ENCODE assay signal across 9 cellular contexts in the genomic region with DNA sequence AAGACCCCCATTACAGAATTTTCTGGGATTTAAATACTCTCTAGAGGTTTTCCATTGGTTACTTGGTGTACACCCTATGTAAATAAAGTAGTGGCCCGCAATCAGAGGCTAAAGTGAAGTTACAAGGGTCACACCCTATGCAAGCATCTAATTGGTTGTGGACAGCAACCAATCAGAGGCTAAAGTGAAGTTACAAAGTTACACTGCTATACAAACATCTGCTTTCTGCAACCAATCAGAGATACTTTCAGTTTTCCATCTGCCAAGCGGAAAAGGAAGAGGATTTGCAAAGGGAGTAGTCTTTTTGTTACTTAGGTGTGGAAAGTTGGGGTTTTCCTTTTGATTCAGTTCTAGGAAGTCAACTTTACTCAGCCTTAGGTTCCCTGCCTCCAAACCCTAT. TPM values are rescaled to one million over a fixed set of nuclear protein-coding genes. Genes with fewer than 3 reads are reported as not detected.
DNase-seq lines count a peak whose midpoint lies in the region; ATAC-seq and TF ChIP-seq lines count a peak whose summit lies in the region.
"Had no signal": no experiment of that assay in that cellular context is flagged by ENCODE, and none has a peak within 500 bp of the region (broad histone marks: within the 10 kb centered on the region; RNA-seq: fewer than 3 reads in every experiment).

No MANE protein-coding gene starts in this region.

- dilution Hi-C loops in mammary epithelial cell (cut with HindIII; ENCODE audit: low sequenced_read_pairs) = no loop called here

- peaks cover 31% of the 10 kb centered on the region for H3K79me2 ChIP-seq in mammary epithelial cell (ENCODE audit: insufficient read depth, low read length)

- no peaks in the 10 kb centered on the region for H3K36me3 ChIP-seq in mammary epithelial cell (ENCODE audit: insufficient read depth, low read length)
- H3K36me3 ChIP-seq in brain microvascular endothelial cell (replicated peaks) = no peaks in the 10 kb centered on the region

- no TSS peak for BruUV-seq in mammary epithelial cell (replicated peaks; lab: Mats Ljungman, UMichigan)

- ATAC-seq in memory B cell (ENCODE audit: low read depth) (peak; percentile 9), HG03108 (IDR thresholded peaks at IDR 0.05; ENCODE audit: unreplicated experiment) (no peak)

- peak overlapping the region; percentile 66 for H3K4me3 Mint-ChIP-seq in memory B cell

- H2AFZ ChIP-seq in mammary epithelial cell (ENCODE audit: low read depth, low read length) = peak overlapping the region; percentile 33

- peaks cover 10% of the 10 kb centered on the region for H3K4me1 Mint-ChIP-seq in memory B cell

- WGBS in mammary epithelial cell (ENCODE audit: low coverage, missing lambda C conversion rate) = 83% methylated on average over 2 of the region's 2 CpGs

- H3K9me3 ChIP-seq in mammary epithelial cell (replicated peaks; ENCODE audit: insufficient read depth, low read length) = no peaks in the 10 kb centered on the region
- H3K9me3 ChIP-seq: SJSA1 had no signal

- H3K36me3 Mint-ChIP-seq in memory B cell = peaks cover 2% of the 10 kb centered on the region

- no peaks in the 10 kb centered on the region for H3K9me3 Mint-ChIP-seq in memory B cell

- H3K27ac ChIP-seq in mammary epithelial cell (ENCODE audit: insufficient read depth, low read depth, low read length) (no peak overlapping the region), brain microvascular endothelial cell (no peak overlapping the region)
- H3K27ac ChIP-seq: SJSA1 had no signal

- H3K27me3 ChIP-seq in mammary epithelial cell (ENCODE audit: insufficient read depth, low read length) = no peaks in the 10 kb centered on the region
- no peaks in the 10 kb centered on the region for H3K27me3 ChIP-seq in brain microvascular endothelial cell (replicated peaks)
- H3K27me3 ChIP-seq: SJSA1 had no signal

- no peaks in the 10 kb centered on the region for H3K27me3 Mint-ChIP-seq in memory B cell

- H3K4me3 ChIP-seq in mammary epithelial cell (replicated peaks in 1 of 3; ENCODE audit: insufficient read depth in 1 of 3, low read depth in 2 of 3, low read length in 3 of 3) (no peak overlapping the region), brain microvascular endothelial cell (ENCODE audit: low read depth, low read length) (no peak overlapping the region)
- H3K4me3 ChIP-seq: SJSA1 had no signal

- H3K9ac ChIP-seq in mammary epithelial cell (ENCODE audit: insufficient read depth, low read length) = no peak overlapping the region

- intact Hi-C loops in mammary epithelial cell (cut with micrococcal nuclease) = loop anchor here (10.0 kb wide), 1 partner anchor 107 kb away; a partner anchor contains a TSS

- H3K4me1 ChIP-seq in mammary epithelial cell (ENCODE audit: insufficient read depth, low read length) = no peaks in the 10 kb centered on the region

- CTCF ChIA-PET in mammary epithelial cell (lab: Charles Lee; ENCODE audit: low non-redundant PET) = no interaction called here

- H4K20me1 ChIP-seq in mammary epithelial cell (ENCODE audit: insufficient read depth, low read length) = no peaks in the 10 kb centered on the region

- TF ChIP-seq CTCF in mammary epithelial cell (conservative IDR thresholded peaks at IDR 0.05 in 1 of 2, IDR thresholded peaks at IDR 0.05 in 1 of 2; ENCODE audit: extremely low read depth in 1 of 2, insufficient read depth in 1 of 2, low read depth in 1 of 2, low read length in 2 of 2) (no peak), brain microvascular endothelial cell (IDR thresholded peaks at IDR 0.05; ENCODE audit: low read depth, low read length, missing control alignments) (no peak)

- in situ Hi-C loops in mammary epithelial cell (cut with MboI; ENCODE audit: low sequenced_read_pairs in 2 of 2) (no loop called here), brain microvascular endothelial cell (cut with HindIII; ENCODE audit: low pct_ligation_motif_present, low sequenced_read_pairs) (no loop called here)

- peak overlapping the region; percentile 100 for H3K27ac Mint-ChIP-seq in memory B cell

- H3K4me2 ChIP-seq in mammary epithelial cell (ENCODE audit: insufficient read depth, low read depth, low read length) = peak overlapping the region; percentile 16

- DNase-seq in AG20443 (ENCODE audit: low spot score) = peak; percentile 37
- DNase-seq in HuH-7.5 (ENCODE audit: low spot score) = peak; percentile 20
- no peak for DNase-seq in mammary epithelial cell
- DNase-seq in memory B cell (ENCODE audit: low spot score in 2 of 2) = no peak
- no peak for DNase-seq in brain microvascular endothelial cell
- no peak for DNase-seq in GM03348 (ENCODE audit: low spot score)
- DNase-seq in NCI-H345 (lab: John Stamatoyannopoulos, UW) = no peak

RNA-seq across cellular contexts. Expression of a gene that starts 2.0 kb away (rescaled TPM):
- total RNA-seq in mammary epithelial cell = 10 to 100 TPM; 68.3 to 68.7 TPM
- polyA plus RNA-seq in mammary epithelial cell = 20.5 TPM
- 34.8 TPM for polyA minus RNA-seq in mammary epithelial cell

Comparison
In these comparisons a context has a peak if more than half of its experiments do, and no peak if none do; other contexts are left out.
1. DNase-seq: peak in AG20443 (single experiment) and HuH-7.5 (single experiment); none in mammary epithelial cell (single experiment), memory B cell (0 of 2), brain microvascular endothelial cell (single experiment), GM03348 (single experiment) and NCI-H345 (single experiment).